ENCODE assay signal across 15 cellular contexts in genomic region chr5:54760182-54760935, GRCh38.
A peak's percentile ranks its signal among the peaks of the same experiment; 100 is the strongest.
DNase-seq lines count a peak whose midpoint lies in the region; ATAC-seq, FAIRE-seq and TF ChIP-seq lines count a peak whose summit lies in the region.
"Had no signal": no experiment of that assay in that cellular context is flagged by ENCODE, and none has a peak within 500 bp of the region (broad histone marks: within the 10 kb centered on the region; RNA-seq: fewer than 3 reads in every experiment).

No MANE protein-coding gene starts in this region.

- H3K36me3 ChIP-seq in brain microvascular endothelial cell (replicated peaks) (no peaks in the 10 kb centered on the region), kidney epithelial cell (ENCODE audit: control insufficient read depth, insufficient read depth, low read length) (no peaks in the 10 kb centered on the region)
- H3K36me3 ChIP-seq: BE2C, tibial nerve had no signal

- peaks cover 4% of the 10 kb centered on the region; the same call in 1 of the 3 replicates for H3K4me1 ChIP-seq in A549
- H3K4me1 ChIP-seq: BE2C had no signal

- POLR2A ChIA-PET in A549 (lab: Yijun Ruan, JAX): no interaction called here

- TF ChIP-seq POLR2A in A549 (IDR thresholded peaks at IDR 0.05; ENCODE audit: low read length): no peak

- ATAC-seq in A549: peak in 1 of 2 experiments; percentile 48; a peak in 4 of 6 replicates
- no peak for ATAC-seq in HG03571 (IDR thresholded peaks at IDR 0.05; ENCODE audit: unreplicated experiment)

- H3K9me3 ChIP-seq in A549: no peaks in the 10 kb centered on the region
- H3K9me3 ChIP-seq: BE2C, tibial nerve had no signal

- DNase-seq in A549 (ENCODE audit: low read depth in 1 of 2, low spot score in 1 of 2): no peak
- DNase-seq in GM04503 (ENCODE audit: low read depth): peak; percentile 37
- DNase-seq in brain microvascular endothelial cell: peak; percentile 58
- DNase-seq in kidney epithelial cell (ENCODE audit: low read depth): peak; percentile 10
- no peak for DNase-seq in NCI-H524 treated with DMSO at 0.1 percent for 48 hours (lab: John Stamatoyannopoulos, UW)
- DNase-seq in activated CD4-positive, alpha-beta T cell treated with anti-CD3 and anti-CD28 coated beads for 4 hours: no peak
- DNase-seq in hepatic stellate cell (ENCODE audit: low spot score): no peak
- DNase-seq: BE2C, DMS153, MV-4-11, NCI-H2171 treated with DMSO at 0.1 percent for 48 hours had no signal

- H3K27ac ChIP-seq in A549: 0 out of 6 replicates have a peak overlapping the region, but pooled peaks of 1 of the 2 experiments have one; percentile 19
- H3K27ac ChIP-seq in brain microvascular endothelial cell: peak overlapping the region; percentile 70
- H3K27ac ChIP-seq: VCaP had no signal

- 35% methylated on average over 6 of the region's 6 CpGs for WGBS in A549 (ENCODE audit: missing lambda C conversion rate)

- in situ Hi-C loops in brain microvascular endothelial cell (cut with HindIII; ENCODE audit: low pct_ligation_motif_present, low sequenced_read_pairs): no loop called here

- no peak for TF ChIP-seq CTCF in A549 (IDR thresholded peaks at IDR 0.05)
- TF ChIP-seq CTCF in brain microvascular endothelial cell (IDR thresholded peaks at IDR 0.05; ENCODE audit: low read depth, low read length, missing control alignments): no peak
- TF ChIP-seq CTCF in kidney epithelial cell (IDR thresholded peaks at IDR 0.05; ENCODE audit: insufficient read depth, low read length, poor library complexity, severe bottlenecking): no peak

- CTCF ChIA-PET in A549 (lab: Yijun Ruan, JAX): interaction anchor here (0.8 to 1.1 kb wide), 3 partner anchors 9 to 20 kb away, joined by 3 to 4 read pairs (median 3); no protein-coding TSS in a partner anchor

- TF ChIP-seq RAD21 in A549 (conservative IDR thresholded peaks at IDR 0.05 in 1 of 2, IDR thresholded peaks at IDR 0.05 in 1 of 2): no peak

- no peaks in the 10 kb centered on the region for H3K27me3 ChIP-seq in brain microvascular endothelial cell (replicated peaks)
- H3K27me3 ChIP-seq in kidney epithelial cell (ENCODE audit: control insufficient read depth, insufficient read depth, low read length): no peaks in the 10 kb centered on the region
- H3K27me3 ChIP-seq: BE2C, tibial nerve had no signal

- no peak for TF ChIP-seq EP300 in A549 (IDR thresholded peaks at IDR 0.05)

- H3K4me3 ChIP-seq in A549 (no peak overlapping the region), brain microvascular endothelial cell (ENCODE audit: low read depth, low read length) (no peak overlapping the region), kidney epithelial cell (ENCODE audit: low read depth, low read length) (no peak overlapping the region)
- H3K4me3 ChIP-seq: tibial nerve had no signal

- peak overlapping the region; percentile 31 for H3K4me2 ChIP-seq in A549

- FAIRE-seq in A549 (lab: Jason Lieb, UNC): no peak
- FAIRE-seq: frontal cortex had no signal

TF ChIP-seq in A549, 52 proteins besides CTCF, POLR2A, EP300 and RAD21:
- no peak for TF ChIP-seq CHD2 (IDR thresholded peaks at IDR 0.05; ENCODE audit: low read length, partially characterized antibody)
- TF ChIP-seq PHF8 (IDR thresholded peaks at IDR 0.05; ENCODE audit: borderline replicate concordance, low read depth): no peak
- TF ChIP-seq CHD4 (IDR thresholded peaks at IDR 0.05; ENCODE audit: borderline replicate concordance): no peak
- TF ChIP-seq KDM5A (IDR thresholded peaks at IDR 0.05): no peak
- no peak for TF ChIP-seq RNF2 (IDR thresholded peaks at IDR 0.05; ENCODE audit: borderline replicate concordance, low read depth)
- TF ChIP-seq ZFP36 (IDR thresholded peaks at IDR 0.05; ENCODE audit: borderline replicate concordance, partially characterized antibody): no peak
- TF ChIP-seq SMC3 (IDR thresholded peaks at IDR 0.05): no peak
- TF ChIP-seq CBX2 (IDR thresholded peaks at IDR 0.05; ENCODE audit: borderline replicate concordance, low read depth): no peak
- TF ChIP-seq TFCP2L1 (CRISPR knock-in tag; IDR thresholded peaks at IDR 0.05): no peak
- TF ChIP-seq CBX8 (IDR thresholded peaks at IDR 0.05): no peak
- TF ChIP-seq REST (IDR thresholded peaks at IDR 0.05): no peak
- no peak for TF ChIP-seq MAX (IDR thresholded peaks at IDR 0.05)
- TF ChIP-seq NFE2L2 (conservative IDR thresholded peaks at IDR 0.05; ENCODE audit: low read length): no peak
- no peak for TF ChIP-seq HOXA7 (CRISPR knock-in tag; IDR thresholded peaks at IDR 0.05)
- TF ChIP-seq BHLHE40 (IDR thresholded peaks at IDR 0.05; ENCODE audit: low read depth, low read length): no peak
TF ChIP-seq in A549: peak in this region for 0.

Comparison
In these comparisons a context has a peak if more than half of its experiments do, and no peak if none do; other contexts are left out.
1. DNase-seq: peak in GM04503 (single experiment), brain microvascular endothelial cell (single experiment) and kidney epithelial cell (single experiment); none in A549 (0 of 2), NCI-H524 treated with DMSO at 0.1 percent for 48 hours (single experiment), activated CD4-positive, alpha-beta T cell treated with anti-CD3 and anti-CD28 coated beads for 4 hours (0 of 2) and hepatic stellate cell (single experiment).